27 cellular contexts compared by ENCODE assay signal in the genomic region with DNA sequence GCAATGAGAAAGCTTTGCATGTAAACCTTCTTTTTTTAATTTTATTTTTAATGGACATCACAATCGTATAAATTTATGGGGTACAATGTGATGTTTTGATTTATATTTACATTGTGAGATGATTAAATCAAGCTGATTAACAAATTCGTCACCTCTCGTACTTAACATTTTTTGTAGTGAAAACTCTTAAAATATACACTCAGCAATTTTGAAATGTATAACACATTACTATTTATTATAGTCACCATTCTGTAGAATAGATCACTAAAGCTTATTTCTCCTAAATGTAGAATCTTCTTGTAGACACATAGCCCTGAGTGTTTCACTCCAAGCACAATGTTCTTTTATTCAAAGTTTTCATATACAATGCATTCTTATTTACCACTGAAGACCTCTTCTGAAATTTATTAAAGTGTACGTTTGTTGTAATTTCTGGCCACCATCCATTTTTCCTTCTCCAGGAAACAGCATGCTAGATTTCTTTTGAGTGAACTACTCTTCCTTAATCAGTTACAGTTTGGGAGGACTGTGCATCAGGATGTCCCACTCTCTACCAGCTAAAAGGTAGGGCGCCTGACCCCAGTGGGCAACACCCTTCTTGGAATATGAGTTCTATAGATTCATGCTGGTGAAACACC.
"Had no signal": no experiment of that assay in that cellular context is flagged by ENCODE, and none has a peak within 500 bp of the region (broad histone marks: within the 10 kb centered on the region; RNA-seq: fewer than 3 reads in every experiment).

No MANE protein-coding gene starts in this region.

- H3K9me3 Mint-ChIP-seq: mesothelial cell of epicardium; naive B cell; natural killer cell treated with Interleukin-12 subunit alpha and Interleukin-12 subunit beta and Interleukin-15 and Interleukin-18, amount 100 ng/mL, for 72 hours; stimulated activated naive B cell treated with anti-CD40 and anti-IgM and Interleukin-4, amounts not matched to agents 10 μg/mL and 1 μg/mL and 100 μg/mL, for 72 hours; stimulated activated naive CD8-positive, alpha-beta T cell treated with anti-CD3 and anti-CD28 coated beads, Interleukin-15, Interleukin-2, amounts not matched to agents 100 ng/mL and 50 ng/mL, for 24 hours had no signal

- H3K4me3 ChIP-seq: coronary artery, esophagus muscularis mucosa, heart right ventricle, left lung, mucosa of descending colon, psoas muscle, skin epidermis, spleen, thoracic aorta, tibial nerve, upper lobe of left lung had no signal

- H3K27me3 ChIP-seq: esophagus muscularis mucosa, foreskin keratinocyte had no signal

- H3K4me3 Mint-ChIP-seq: mesothelial cell of epicardium; naive B cell; natural killer cell treated with Interleukin-12 subunit alpha and Interleukin-12 subunit beta and Interleukin-15 and Interleukin-18, amount 100 ng/mL, for 72 hours; stimulated activated naive B cell treated with anti-CD40 and anti-IgM and Interleukin-4, amounts not matched to agents 10 μg/mL and 1 μg/mL and 100 μg/mL, for 72 hours; stimulated activated naive CD8-positive, alpha-beta T cell treated with anti-CD3 and anti-CD28 coated beads, Interleukin-15, Interleukin-2, amounts not matched to agents 100 ng/mL and 50 ng/mL, for 24 hours had no signal

- H3K4me1 ChIP-seq: foreskin keratinocyte had no signal

- H3K27ac ChIP-seq: coronary artery, esophagus muscularis mucosa, foreskin keratinocyte, heart right ventricle, left lung, psoas muscle, skin epidermis, spleen, thoracic aorta, tibial nerve, upper lobe of left lung had no signal

- H3K27ac Mint-ChIP-seq: mesothelial cell of epicardium; natural killer cell treated with Interleukin-12 subunit alpha and Interleukin-12 subunit beta and Interleukin-15 and Interleukin-18, amount 100 ng/mL, for 72 hours; stimulated activated naive B cell treated with anti-CD40 and anti-IgM and Interleukin-4, amounts not matched to agents 10 μg/mL and 1 μg/mL and 100 μg/mL, for 72 hours; stimulated activated naive CD8-positive, alpha-beta T cell treated with anti-CD3 and anti-CD28 coated beads, Interleukin-15, Interleukin-2, amounts not matched to agents 100 ng/mL and 50 ng/mL, for 24 hours had no signal

- H3K9me3 ChIP-seq: esophagus muscularis mucosa, heart right ventricle, left lung, mucosa of descending colon, psoas muscle, spleen, thoracic aorta, tibial nerve, upper lobe of left lung had no signal

- ATAC-seq: foreskin keratinocyte; heart right ventricle; left cardiac atrium; left lung; mucosa of descending colon; natural killer cell treated with Interleukin-12 subunit alpha and Interleukin-12 subunit beta and Interleukin-15 and Interleukin-18, amount 100 ng/mL, for 72 hours; psoas muscle; right cardiac atrium; stimulated activated naive B cell treated with anti-CD40 and anti-IgM and Interleukin-4, amounts not matched to agents 10 μg/mL and 1 μg/mL and 100 μg/mL, for 72 hours had no signal

- DNase-seq: dermis blood vessel endothelial cell; effector memory CD4-positive, alpha-beta T cell; foreskin keratinocyte; glutamatergic neuron; heart right ventricle; hippocampal formation; left cardiac atrium; left lung; mesenchymal stem cell; mucosa of descending colon; naive B cell; nucleus accumbens; posterior cingulate gyrus; psoas muscle; right cardiac atrium; spleen; stimulated activated CD4-positive, alpha-beta T cell treated with anti-CD3 and anti-CD28 coated beads, Interleukin-2, amount 100 ng/mL, for 48 hours; stimulated activated naive B cell treated with anti-CD40 and anti-IgM and Interleukin-4, amounts not matched to agents 10 μg/mL and 1 μg/mL and 100 μg/mL, for 72 hours; upper lobe of left lung had no signal

- H3K36me3 ChIP-seq: esophagus muscularis mucosa, heart right ventricle, left lung, spleen, thoracic aorta, tibial nerve, upper lobe of left lung had no signal

- H3K27me3 Mint-ChIP-seq: stimulated activated naive CD8-positive, alpha-beta T cell treated with anti-CD3 and anti-CD28 coated beads, Interleukin-15, Interleukin-2, amounts not matched to agents 100 ng/mL and 50 ng/mL, for 24 hours had no signal

- H3K36me3 Mint-ChIP-seq: mesothelial cell of epicardium; naive B cell; natural killer cell treated with Interleukin-12 subunit alpha and Interleukin-12 subunit beta and Interleukin-15 and Interleukin-18, amount 100 ng/mL, for 72 hours had no signal
